In the genomic region with DNA sequence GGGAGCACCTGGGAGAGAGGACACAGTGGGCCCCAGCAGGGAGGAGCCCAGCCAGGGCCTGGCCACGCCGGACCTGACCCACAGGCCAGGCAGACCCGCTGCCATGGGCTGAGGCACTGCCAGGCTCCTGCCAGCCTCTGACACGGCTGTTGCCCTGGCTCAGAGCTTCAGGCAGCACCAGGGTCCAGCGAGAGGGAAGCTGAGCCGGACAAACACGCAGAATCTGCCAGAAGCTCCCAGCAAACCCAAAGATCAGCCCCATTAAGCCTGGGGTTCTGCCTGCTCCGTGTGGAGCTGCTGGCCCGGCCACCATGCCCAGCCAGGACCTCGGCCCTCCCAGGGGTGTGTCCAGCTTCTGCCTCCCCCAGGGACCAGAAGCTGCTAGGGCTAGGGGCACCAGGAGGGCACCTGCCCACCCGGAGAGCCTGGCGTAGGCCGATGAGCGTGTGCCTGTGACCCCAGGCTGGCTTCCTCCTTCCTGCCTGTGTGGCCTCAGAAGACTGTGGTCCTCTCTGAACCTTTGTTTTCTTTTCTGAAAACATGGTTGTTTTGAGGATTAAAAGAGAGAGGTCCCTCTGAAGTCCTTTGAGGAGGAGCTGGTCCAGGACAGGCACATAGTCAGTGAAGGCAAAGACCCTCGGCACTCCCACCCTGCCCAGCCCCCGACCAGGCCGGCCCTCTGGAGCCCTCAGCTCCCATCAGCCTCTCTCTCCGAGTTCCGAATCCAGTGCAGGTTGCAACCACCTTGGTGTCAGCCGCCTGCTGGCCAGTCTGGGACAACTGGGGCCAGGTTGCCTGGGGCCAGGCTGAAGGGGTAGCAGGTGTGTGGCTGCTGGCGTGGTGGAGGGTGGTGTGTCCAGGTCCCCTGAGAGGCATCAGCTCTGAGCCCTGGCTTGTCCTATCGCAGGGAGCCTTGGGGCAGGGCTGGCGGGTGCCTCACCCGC, we compare ENCODE assay signal across 27 cellular contexts. TPM values are rescaled to one million over a fixed set of nuclear protein-coding genes. Genes with fewer than 3 reads are reported as not detected.
"Had no signal": no experiment of that assay in that cellular context is flagged by ENCODE, and none has a peak within 500 bp of the region (broad histone marks: within the 10 kb centered on the region; RNA-seq: fewer than 3 reads in every experiment).

No MANE protein-coding gene starts in this region.

- DNase-seq: activated CD4-positive, alpha-beta memory T cell treated with anti-CD3 and anti-CD28 coated beads for 36 hours; activated CD4-positive, alpha-beta T cell treated with anti-CD3 and anti-CD28 coated beads for 48 hours; aorta; effector memory CD8-positive, alpha-beta T cell; gastrocnemius medialis; hippocampal formation; left ventricle myocardium superior; mammary epithelial cell; midbrain; natural killer cell; right cardiac atrium; small intestine; stimulated activated CD4-positive, alpha-beta T cell treated with anti-CD3 and anti-CD28 coated beads, Interleukin-2, amount 100 ng/mL, for 24 hours; stimulated activated naive CD8-positive, alpha-beta T cell treated with anti-CD3 and anti-CD28 coated beads, Interleukin-15, amount 100 ng/mL, for 72 hours; T-helper 17 cell; tibial artery had no signal

- ATAC-seq: activated naive CD4-positive, alpha-beta T cell treated with anti-CD3 and anti-CD28 coated beads, Interleukin-2, amount 50 U/mL, for 72 hours; activated T-helper 17 cell treated with anti-CD3 and anti-CD28 coated beads, Interleukin-2, amount 50 U/mL, for 72 hours; effector memory CD8-positive, alpha-beta T cell; gastrocnemius medialis; left ventricle myocardium superior; natural killer cell; right cardiac atrium; stimulated activated effector memory CD8-positive, alpha-beta T cell treated with anti-CD3 and anti-CD28 coated beads, Interleukin-12 subunit alpha, Interleukin-12 subunit beta, amount 100 ng/mL, for 72 hours; stimulated activated naive CD8-positive, alpha-beta T cell treated with anti-CD3 and anti-CD28 coated beads, Interleukin-15, amount 100 ng/mL, for 72 hours; T-helper 17 cell had no signal

- H3K9me3 Mint-ChIP-seq: activated CD4-positive, alpha-beta memory T cell treated with anti-CD3 and anti-CD28 coated beads for 36 hours; activated naive CD4-positive, alpha-beta T cell treated with anti-CD3 and anti-CD28 coated beads, Interleukin-2, amount 50 U/mL, for 72 hours; activated T-helper 17 cell treated with anti-CD3 and anti-CD28 coated beads, Interleukin-2, amount 50 U/mL, for 72 hours; brain; effector memory CD8-positive, alpha-beta T cell; natural killer cell; stimulated activated effector memory CD8-positive, alpha-beta T cell treated with anti-CD3 and anti-CD28 coated beads, Interleukin-12 subunit alpha, Interleukin-12 subunit beta, amount 100 ng/mL, for 72 hours; stimulated activated naive CD8-positive, alpha-beta T cell treated with anti-CD3 and anti-CD28 coated beads, Interleukin-15, amount 100 ng/mL, for 72 hours had no signal

- H3K36me3 ChIP-seq: esophagus muscularis mucosa, gastrocnemius medialis, prostate gland, tibial artery had no signal

- H3K4me3 Mint-ChIP-seq: activated CD4-positive, alpha-beta memory T cell treated with anti-CD3 and anti-CD28 coated beads for 36 hours; activated T-helper 17 cell treated with anti-CD3 and anti-CD28 coated beads, Interleukin-2, amount 50 U/mL, for 72 hours; brain; effector memory CD8-positive, alpha-beta T cell; natural killer cell; stimulated activated effector memory CD8-positive, alpha-beta T cell treated with anti-CD3 and anti-CD28 coated beads, Interleukin-12 subunit alpha, Interleukin-12 subunit beta, amount 100 ng/mL, for 72 hours; stimulated activated naive CD8-positive, alpha-beta T cell treated with anti-CD3 and anti-CD28 coated beads, Interleukin-15, amount 100 ng/mL, for 72 hours; T-helper 17 cell had no signal

- H3K27me3 ChIP-seq: gastrocnemius medialis had no signal

- FAIRE-seq: small intestine had no signal

- H3K4me3 ChIP-seq: esophagus muscularis mucosa, gastrocnemius medialis, prostate gland, tibial artery had no signal

- H3K9me3 ChIP-seq: esophagus muscularis mucosa, gastrocnemius medialis, prostate gland, tibial artery had no signal

- H3K27ac ChIP-seq: esophagus muscularis mucosa, prostate gland, tibial artery had no signal

- H3K4me1 ChIP-seq: prostate gland, tibial artery had no signal

- H3K4me1 Mint-ChIP-seq: activated T-helper 17 cell treated with anti-CD3 and anti-CD28 coated beads, Interleukin-2, amount 50 U/mL, for 72 hours; brain; natural killer cell; stimulated activated effector memory CD8-positive, alpha-beta T cell treated with anti-CD3 and anti-CD28 coated beads, Interleukin-12 subunit alpha, Interleukin-12 subunit beta, amount 100 ng/mL, for 72 hours; stimulated activated naive CD8-positive, alpha-beta T cell treated with anti-CD3 and anti-CD28 coated beads, Interleukin-15, amount 100 ng/mL, for 72 hours had no signal

- H3K36me3 Mint-ChIP-seq: activated CD4-positive, alpha-beta memory T cell treated with anti-CD3 and anti-CD28 coated beads for 36 hours; activated naive CD4-positive, alpha-beta T cell treated with anti-CD3 and anti-CD28 coated beads, Interleukin-2, amount 50 U/mL, for 72 hours; brain; natural killer cell; stimulated activated effector memory CD8-positive, alpha-beta T cell treated with anti-CD3 and anti-CD28 coated beads, Interleukin-12 subunit alpha, Interleukin-12 subunit beta, amount 100 ng/mL, for 72 hours had no signal

- H3K27ac Mint-ChIP-seq: activated CD4-positive, alpha-beta memory T cell treated with anti-CD3 and anti-CD28 coated beads for 36 hours; activated naive CD4-positive, alpha-beta T cell treated with anti-CD3 and anti-CD28 coated beads, Interleukin-2, amount 50 U/mL, for 72 hours; activated T-helper 17 cell treated with anti-CD3 and anti-CD28 coated beads, Interleukin-2, amount 50 U/mL, for 72 hours; brain; effector memory CD8-positive, alpha-beta T cell; natural killer cell; stimulated activated effector memory CD8-positive, alpha-beta T cell treated with anti-CD3 and anti-CD28 coated beads, Interleukin-12 subunit alpha, Interleukin-12 subunit beta, amount 100 ng/mL, for 72 hours; stimulated activated naive CD8-positive, alpha-beta T cell treated with anti-CD3 and anti-CD28 coated beads, Interleukin-15, amount 100 ng/mL, for 72 hours; T-helper 17 cell had no signal

RNA-seq across cellular contexts. Expression of a gene that starts 39.6 kb away (rescaled TPM):
- total RNA-seq: activated CD4-positive, alpha-beta memory T cell treated with anti-CD3 and anti-CD28 coated beads for 36 hours; activated naive CD4-positive, alpha-beta T cell treated with anti-CD3 and anti-CD28 coated beads, Interleukin-2, amount 50 U/mL, for 72 hours; activated T-helper 17 cell treated with anti-CD3 and anti-CD28 coated beads, Interleukin-2, amount 50 U/mL, for 72 hours; dermis microvascular lymphatic vessel endothelial cell; mammary epithelial cell; osteocyte had no signal
- polyA plus RNA-seq: aorta, mammary epithelial cell had no signal

RNA-seq across cellular contexts. Expression of a gene that starts 42.3 kb away (rescaled TPM):
- total RNA-seq: activated CD4-positive, alpha-beta memory T cell treated with anti-CD3 and anti-CD28 coated beads for 36 hours; activated naive CD4-positive, alpha-beta T cell treated with anti-CD3 and anti-CD28 coated beads, Interleukin-2, amount 50 U/mL, for 72 hours; activated T-helper 17 cell treated with anti-CD3 and anti-CD28 coated beads, Interleukin-2, amount 50 U/mL, for 72 hours; aorta; cardiac septum; esophagus muscularis mucosa; gastrocnemius medialis; left ventricle myocardium superior; mammary epithelial cell; natural killer cell; osteocyte; right cardiac atrium; T-helper 17 cell; ureter had no signal
- polyA plus RNA-seq: adipose tissue, aorta, mammary epithelial cell, right cardiac atrium, small intestine had no signal
